ENCODE assay signal across 2 cellular contexts in genomic region chr6:151060742-151061100, GRCh38.
TF ChIP-seq lines count a peak whose summit lies in the region.

No MANE protein-coding gene starts in this region.

TF ChIP-seq in HCT116, 20 proteins besides CTCF, POLR2A, EP300 and RAD21:
- TF ChIP-seq EGR1 (IDR thresholded peaks at IDR 0.05; ENCODE audit: low read depth) (no peak), SRF (IDR thresholded peaks at IDR 0.05; ENCODE audit: low read depth) (no peak), ZFX (IDR thresholded peaks at IDR 0.05) (no peak), JUND (IDR thresholded peaks at IDR 0.05) (no peak), FOSL1 (IDR thresholded peaks at IDR 0.05; ENCODE audit: low read depth) (no peak), SP1 (IDR thresholded peaks at IDR 0.05; ENCODE audit: low read depth) (no peak), POLR2AphosphoS5 (IDR thresholded peaks at IDR 0.05; ENCODE audit: low read depth, low read length) (no peak)
TF ChIP-seq in HCT116: peak in this region for 0.

TF ChIP-seq in GM12878, 131 proteins besides CTCF, POLR2A, EP300 and RAD21:
- TF ChIP-seq HDAC6 (IDR thresholded peaks at IDR 0.05; ENCODE audit: unreplicated experiment) (no peak), SMC3 (IDR thresholded peaks at IDR 0.05; ENCODE audit: borderline replicate concordance, low read length) (no peak), RB1 (IDR thresholded peaks at IDR 0.05; ENCODE audit: borderline replicate concordance) (no peak), KDM1A (IDR thresholded peaks at IDR 0.05; ENCODE audit: borderline replicate concordance) (no peak), MLLT1 (IDR thresholded peaks at IDR 0.05) (no peak), NFIC (IDR thresholded peaks at IDR 0.05; ENCODE audit: low read depth, low read length) (no peak), HCFC1 (IDR thresholded peaks at IDR 0.05; ENCODE audit: low read length) (no peak), RAD51 (IDR thresholded peaks at IDR 0.05) (no peak), ZBTB4 (CRISPR knock-in tag; IDR thresholded peaks at IDR 0.05) (no peak), MAX (IDR thresholded peaks at IDR 0.05; ENCODE audit: low read depth, low read length) (no peak), SPI1 (IDR thresholded peaks at IDR 0.05; ENCODE audit: borderline replicate concordance, insufficient read depth, low read depth, low read length) (no peak), FOS (IDR thresholded peaks at IDR 0.05; ENCODE audit: borderline replicate concordance, extremely low read depth, insufficient read length) (no peak), RBBP5 (conservative IDR thresholded peaks at IDR 0.05) (no peak), USF1 (IDR thresholded peaks at IDR 0.05; ENCODE audit: borderline replicate concordance, extremely low read length, insufficient read depth, low read depth, low read length) (no peak), FOXM1 (IDR thresholded peaks at IDR 0.05; ENCODE audit: low read depth, low read length) (no peak), WRNIP1 (IDR thresholded peaks at IDR 0.05; ENCODE audit: borderline replicate concordance, low read depth, low read length) (no peak)
